Comparison of ENCODE assay signal across 21 cellular contexts in genomic region chr16:6889106-6889505, GRCh38.
DNase-seq lines count a peak whose midpoint lies in the region; ATAC-seq and TF ChIP-seq lines count a peak whose summit lies in the region.
"Had no signal": no experiment of that assay in that cellular context is flagged by ENCODE, and none has a peak within 500 bp of the region (broad histone marks: within the 10 kb centered on the region; RNA-seq: fewer than 3 reads in every experiment).

No MANE protein-coding gene starts in this region.

- H4K20me1 ChIP-seq in BLaER1 treated with 17β-estradiol and CSF1 and Interleukin-3, amounts not matched to agents 10 nM and 100 nM: no peaks in the 10 kb centered on the region
- no peaks in the 10 kb centered on the region for H4K20me1 ChIP-seq in neural progenitor cell (ENCODE audit: low read depth)

- DNase-seq in SK-N-DZ (ENCODE audit: low spot score): peak; percentile 73
- no peak for DNase-seq in neural progenitor cell (ENCODE audit: low spot score)
- no peak for DNase-seq in activated T-cell treated with anti-CD3 and anti-CD28 coated beads, Interleukin-2, amount 50 U/mL, for 24 hours
- DNase-seq: 8988T; AML-193; BE2C; Caco-2; CD4-positive, CD25-positive, alpha-beta regulatory T cell; CD8-positive, alpha-beta T cell; DMS 273 treated with DMSO at 0.1 percent for 48 hours; DMS79; EL; GDM1; GOT3 had no signal

- H3K27me3 ChIP-seq in BLaER1 treated with 17β-estradiol and CSF1 and Interleukin-3, amounts not matched to agents 10 nM and 100 nM: no peaks in the 10 kb centered on the region
- peaks cover 6% of the 10 kb centered on the region for H3K27me3 ChIP-seq in neural progenitor cell
- H3K27me3 ChIP-seq: BE2C had no signal

- no peak overlapping the region for H2AFZ ChIP-seq in neural progenitor cell (replicated peaks)

- no peak for ATAC-seq in GM18868 (IDR thresholded peaks at IDR 0.05; ENCODE audit: unreplicated experiment)
- no peak for ATAC-seq in GM19397 (IDR thresholded peaks at IDR 0.05; ENCODE audit: unreplicated experiment)
- ATAC-seq: A549; CD8-positive, alpha-beta T cell; GM12878 had no signal

- H3K36me3 ChIP-seq in BLaER1 treated with 17β-estradiol and CSF1 and Interleukin-3, amounts not matched to agents 10 nM and 100 nM: no peaks in the 10 kb centered on the region
- H3K36me3 ChIP-seq in neural progenitor cell: no peaks in the 10 kb centered on the region
- H3K36me3 ChIP-seq: BE2C, HAP-1 had no signal

- H3K27me3 Mint-ChIP-seq in neural progenitor cell (ENCODE audit: insufficient read depth, low read depth): peaks cover 2% of the 10 kb centered on the region
- H3K27me3 Mint-ChIP-seq in activated T-cell treated with anti-CD3 and anti-CD28 coated beads, Interleukin-2, amount 50 U/mL, for 24 hours: no peaks in the 10 kb centered on the region
- H3K27me3 Mint-ChIP-seq: CD4-positive, CD25-positive, alpha-beta regulatory T cell had no signal

- H3K36me3 Mint-ChIP-seq in neural progenitor cell: no peaks in the 10 kb centered on the region
- H3K36me3 Mint-ChIP-seq in activated T-cell treated with anti-CD3 and anti-CD28 coated beads, Interleukin-2, amount 50 U/mL, for 24 hours (ENCODE audit: low read depth): no peaks in the 10 kb centered on the region
- H3K36me3 Mint-ChIP-seq: CD4-positive, CD25-positive, alpha-beta regulatory T cell; CD8-positive, alpha-beta T cell had no signal

- H3K4me1 Mint-ChIP-seq in neural progenitor cell: peaks cover 31% of the 10 kb centered on the region
- no peaks in the 10 kb centered on the region for H3K4me1 Mint-ChIP-seq in activated T-cell treated with anti-CD3 and anti-CD28 coated beads, Interleukin-2, amount 50 U/mL, for 24 hours (ENCODE audit: low read depth)
- H3K4me1 Mint-ChIP-seq: CD4-positive, CD25-positive, alpha-beta regulatory T cell had no signal

- no peak overlapping the region; a peak in 1 of 22 replicates for H3K27ac ChIP-seq in BLaER1 treated with 17β-estradiol and CSF1 and Interleukin-3, amounts not matched to agents 10 nM and 100 nM
- peak overlapping the region; percentile 51 for H3K27ac ChIP-seq in neural progenitor cell
- H3K27ac ChIP-seq: A549, C4-2B had no signal

- peak overlapping the region in 7 of 11 experiments; percentile 8 to 42 (median 39); a peak in 6 of 22 replicates for H3K4me2 ChIP-seq in BLaER1 treated with 17β-estradiol and CSF1 and Interleukin-3, amounts not matched to agents 10 nM and 100 nM
- H3K4me2 ChIP-seq in neural progenitor cell: peak overlapping the region; percentile 44
- H3K4me2 ChIP-seq: A549 had no signal

- TF ChIP-seq CTCF in neural progenitor cell (IDR thresholded peaks at IDR 0.05): no peak

- H3K9me3 Mint-ChIP-seq in neural progenitor cell: no peaks in the 10 kb centered on the region
- peaks cover 9% of the 10 kb centered on the region for H3K9me3 Mint-ChIP-seq in activated T-cell treated with anti-CD3 and anti-CD28 coated beads, Interleukin-2, amount 50 U/mL, for 24 hours

- no peaks in the 10 kb centered on the region for H3F3A ChIP-seq in neural progenitor cell (ENCODE audit: low read depth)

- no peak overlapping the region for H3K4me3 Mint-ChIP-seq in neural progenitor cell
- H3K4me3 Mint-ChIP-seq in activated T-cell treated with anti-CD3 and anti-CD28 coated beads, Interleukin-2, amount 50 U/mL, for 24 hours: no peak overlapping the region
- H3K4me3 Mint-ChIP-seq: CD4-positive, CD25-positive, alpha-beta regulatory T cell; CD8-positive, alpha-beta T cell had no signal

- H3K79me2 ChIP-seq in neural progenitor cell (ENCODE audit: low read depth): no peaks in the 10 kb centered on the region

- peaks cover 1 to 57% (median 39%) of the 10 kb centered on the region in 10 experiments for H3K4me1 ChIP-seq in BLaER1 treated with 17β-estradiol and CSF1 and Interleukin-3, amounts not matched to agents 10 nM and 100 nM
- peaks cover 44% of the 10 kb centered on the region for H3K4me1 ChIP-seq in neural progenitor cell
- H3K4me1 ChIP-seq: A549, BE2C, Caco-2, HAP-1 had no signal

- H3K9me3 ChIP-seq in BLaER1 treated with 17β-estradiol and CSF1 and Interleukin-3, amounts not matched to agents 10 nM and 100 nM (replicated peaks in 1 of 11): no peaks in the 10 kb centered on the region
- H3K9me3 ChIP-seq in neural progenitor cell (ENCODE audit: low read depth): no peaks in the 10 kb centered on the region
- H3K9me3 ChIP-seq: A549, BE2C, Caco-2, HAP-1 had no signal

- no peak overlapping the region for H3K27ac Mint-ChIP-seq in neural progenitor cell
- H3K27ac Mint-ChIP-seq in activated T-cell treated with anti-CD3 and anti-CD28 coated beads, Interleukin-2, amount 50 U/mL, for 24 hours: no peak overlapping the region
- H3K27ac Mint-ChIP-seq: CD4-positive, CD25-positive, alpha-beta regulatory T cell; CD8-positive, alpha-beta T cell had no signal

- no peak overlapping the region for H3K4me3 ChIP-seq in BLaER1 treated with 17β-estradiol and CSF1 and Interleukin-3, amounts not matched to agents 10 nM and 100 nM
- H3K4me3 ChIP-seq in neural progenitor cell: no peak overlapping the region
- H3K4me3 ChIP-seq: A549, GM12878, HAP-1 had no signal

- H3K9ac ChIP-seq in BLaER1 treated with 17β-estradiol and CSF1 and Interleukin-3, amounts not matched to agents 10 nM and 100 nM: no peak overlapping the region
- no peak overlapping the region for H3K9ac ChIP-seq in neural progenitor cell
